In the genomic region with DNA sequence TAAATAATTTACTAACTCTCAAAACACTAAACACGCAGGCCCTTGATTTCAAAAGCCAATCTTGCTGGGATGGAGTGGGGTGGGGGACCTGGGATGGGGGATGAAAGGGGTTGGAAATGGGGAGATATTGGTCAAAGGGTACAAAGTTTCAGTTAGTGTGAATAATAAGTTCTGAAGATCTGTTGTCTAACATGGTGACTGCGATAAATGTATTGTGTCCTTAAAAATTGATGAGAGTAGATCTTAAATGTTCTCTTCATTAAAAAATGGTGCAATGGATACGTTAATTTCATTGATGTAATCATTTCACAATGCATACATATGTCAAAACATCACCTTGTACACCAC, we compare ENCODE assay signal across 9 cellular contexts. TPM values are rescaled to one million over a fixed set of nuclear protein-coding genes. Genes with fewer than 3 reads are reported as not detected.
DNase-seq lines count a peak whose midpoint lies in the region; ATAC-seq and TF ChIP-seq lines count a peak whose summit lies in the region.
"Had no signal": no experiment of that assay in that cellular context is flagged by ENCODE, and none has a peak within 500 bp of the region (broad histone marks: within the 10 kb centered on the region; RNA-seq: fewer than 3 reads in every experiment).

No MANE protein-coding gene starts in this region.

- peaks cover 0 to 2% of the 10 kb centered on the region in 2 donors for H3K9me3 Mint-ChIP-seq in natural killer cell

- H3K36me3 Mint-ChIP-seq in natural killer cell = peaks cover 2% of the 10 kb centered on the region

- ATAC-seq in natural killer cell (no peak), GM21576 (IDR thresholded peaks at IDR 0.05; ENCODE audit: unreplicated experiment) (no peak)

- H3K9ac ChIP-seq in HUES64 (ENCODE audit: low read depth, low read length) = peak overlapping the region; percentile 93

- peaks cover 9 to 15% of the 10 kb centered on the region in 2 donors for H3K4me1 Mint-ChIP-seq in natural killer cell

- H3K9me3 ChIP-seq in HUES64 (ENCODE audit: insufficient read depth, low read depth, low read length) = peaks cover 34% of the 10 kb centered on the region

- DNase-seq in BJ (ENCODE audit: low read depth) (no peak), caudate nucleus (lab: John Stamatoyannopoulos, UW) (no peak), natural killer cell (no peak), COLO829 (ENCODE audit: low spot score) (no peak), NCI-H446 (lab: John Stamatoyannopoulos, UW) (no peak), NCI-H2227 (lab: John Stamatoyannopoulos, UW; ENCODE audit: unreplicated experiment) (no peak)
- DNase-seq: activated effector memory CD4-positive, alpha-beta T cell treated with anti-CD3 and anti-CD28 coated beads, Interleukin-2, amount 50 U/mL, for 16 hours had no signal

- peaks cover 7% of the 10 kb centered on the region; the same call in 1 of the 2 replicates for H3K4me1 ChIP-seq in HUES64 (ENCODE audit: insufficient read depth, low read length)

- POLR2A ChIA-PET in BJ (lab: Charles Lee) = no interaction called here

- 96% methylated on average over 3 of the region's 3 CpGs for WGBS in HUES64

- H3K4me3 ChIP-seq in BJ (ENCODE audit: low read depth, low read length) = peak overlapping the region; percentile 70
- H3K4me3 ChIP-seq in HUES64 (ENCODE audit: low read length) = peak overlapping the region; percentile 80

- H3K27me3 ChIP-seq in BJ (ENCODE audit: control insufficient read depth, insufficient read depth, low read length) = no peaks in the 10 kb centered on the region
- H3K27me3 ChIP-seq in HUES64 (ENCODE audit: insufficient read depth, low read length) = no peaks in the 10 kb centered on the region

- TF ChIP-seq CTCF in BJ (IDR thresholded peaks at IDR 0.05; ENCODE audit: insufficient read depth, low read depth, low read length) (no peak), natural killer cell (IDR thresholded peaks at IDR 0.05) (no peak)

- H3K4me3 Mint-ChIP-seq in natural killer cell = peak overlapping the region; percentile 94

- CTCF ChIA-PET in BJ (lab: Yijun Ruan, JAX) = interaction anchor here (0.6 to 1.4 kb wide), 6 partner anchors 8 to 398 kb away, joined by 3 to 6 read pairs (median 4); no protein-coding TSS in a partner anchor

- H3K27ac ChIP-seq in HUES64 (ENCODE audit: low read depth, low read length) (peak overlapping the region; percentile 97; the same call in 1 of the 2 replicates), caudate nucleus (ENCODE audit: low read depth, low read length) (peak overlapping the region; percentile 99)

- H3K27me3 Mint-ChIP-seq in natural killer cell (ENCODE audit: low read depth in 2 of 2) = peaks cover 4 to 10% of the 10 kb centered on the region in 2 donors

- H3K27ac Mint-ChIP-seq in natural killer cell = peak overlapping the region; percentile 97 to 99

- H3K36me3 ChIP-seq in BJ (ENCODE audit: control insufficient read depth, insufficient read depth, low read length) (no peaks in the 10 kb centered on the region), HUES64 (ENCODE audit: insufficient read depth, low read length) (no peaks in the 10 kb centered on the region; the same call in 1 of the 2 replicates)

- intact Hi-C loops in natural killer cell (cut with micrococcal nuclease) = loop anchor here (5.0 kb wide), 1 partner anchor 1502 kb away; the partner anchor contains the start of gene PPP4R3B

RNA-seq across cellular contexts. Expression of gene ACYP2, which starts 0.5 kb away (rescaled TPM):
- polyA plus RNA-seq in BJ (2011; rRNA removed) = 7.0 and 9.7 TPM in 2 replicates
- 3.6 and 3.7 TPM in 2 replicates for polyA minus RNA-seq in BJ (2011; rRNA and poly(A)+ RNA removed)
- polyA plus RNA-seq in HUES64 (2013, experiment 1 of 2) = 5.1 TPM
- 5.2 TPM for polyA plus RNA-seq in HUES64 (2013, experiment 2 of 2)
- total RNA-seq in natural killer cell = 10 to 100 TPM; 14.3 to 18.1 (median 16.7) TPM
